ENCODE assay signal across 9 cellular contexts in the genomic region with DNA sequence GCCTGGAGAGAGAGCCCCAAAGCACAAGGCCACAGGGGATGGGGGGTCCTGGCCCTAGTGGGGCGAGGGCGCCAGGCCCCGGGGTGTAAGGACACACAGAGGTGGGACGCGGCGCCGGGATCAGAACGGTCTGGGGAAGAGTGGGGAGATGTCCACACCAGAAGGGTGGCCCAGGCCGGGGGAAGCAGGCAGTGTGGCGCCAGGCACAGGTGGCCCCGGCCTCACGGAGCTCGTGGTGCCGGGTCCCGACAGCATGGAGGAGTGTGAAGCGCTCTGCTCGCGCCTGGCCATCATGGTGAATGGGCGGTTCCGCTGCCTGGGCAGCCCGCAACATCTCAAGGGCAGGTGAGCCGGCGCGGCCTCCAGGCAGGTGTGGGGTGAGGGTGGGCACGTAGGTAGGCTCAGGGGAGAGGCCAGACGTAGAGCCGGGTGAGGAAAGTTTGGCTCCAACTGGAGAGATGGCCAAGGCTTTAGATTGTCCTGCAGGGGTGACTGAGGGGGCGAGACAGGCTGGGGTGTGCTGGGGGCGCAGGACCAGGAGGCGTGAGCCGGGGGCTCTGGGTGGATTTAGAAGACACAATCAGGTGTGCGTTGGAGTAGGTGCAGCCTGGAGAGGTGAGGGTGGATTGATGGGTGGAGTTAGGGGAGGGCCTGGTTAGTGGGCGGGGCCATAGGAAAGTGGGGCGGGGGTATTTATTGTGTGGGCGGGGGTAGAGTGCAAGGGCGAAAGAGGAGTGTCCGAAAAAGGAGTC. TPM values are rescaled to one million over a fixed set of nuclear protein-coding genes. Genes with fewer than 3 reads are reported as not detected.
A peak's percentile ranks its signal among the peaks of the same experiment; 100 is the strongest.
DNase-seq lines count a peak whose midpoint lies in the region; ATAC-seq and TF ChIP-seq lines count a peak whose summit lies in the region.
"Had no signal": no experiment of that assay in that cellular context is flagged by ENCODE, and none has a peak within 500 bp of the region (broad histone marks: within the 10 kb centered on the region; RNA-seq: fewer than 3 reads in every experiment).

No MANE protein-coding gene starts in this region.

- H3K27me3 Mint-ChIP-seq in activated T-helper 1 cell treated with anti-CD3 and anti-CD28 coated beads, Interleukin-12 subunit alpha, Interleukin-12 subunit beta, Interleukin-2, Interleukin-4 antibody, amounts not matched to agents 30 ng/mL and 10 ng/mL and 1 ng/mL, durations not matched to agents 14 hours and 24 hours and 36 hours (ENCODE audit: insufficient read depth): no peaks in the 10 kb centered on the region
- H3K27me3 Mint-ChIP-seq in naive B cell: no peaks in the 10 kb centered on the region
- H3K27me3 Mint-ChIP-seq in natural killer cell (ENCODE audit: low read depth in 2 of 2): no peaks in the 10 kb centered on the region

- H3K36me3 Mint-ChIP-seq in activated T-helper 1 cell treated with anti-CD3 and anti-CD28 coated beads, Interleukin-12 subunit alpha, Interleukin-12 subunit beta, Interleukin-2, Interleukin-4 antibody, amounts not matched to agents 30 ng/mL and 10 ng/mL and 1 ng/mL, durations not matched to agents 14 hours and 24 hours and 36 hours (ENCODE audit: low read depth): peaks cover 6% of the 10 kb centered on the region
- H3K36me3 Mint-ChIP-seq in naive B cell (peaks cover 4 to 6% of the 10 kb centered on the region in 2 donors), natural killer cell (no peaks in the 10 kb centered on the region)

- no peak overlapping the region for H3K9ac ChIP-seq in HUES48 (ENCODE audit: low read depth, low read length)

- H3K4me3 Mint-ChIP-seq in activated T-helper 1 cell treated with anti-CD3 and anti-CD28 coated beads, Interleukin-12 subunit alpha, Interleukin-12 subunit beta, Interleukin-2, Interleukin-4 antibody, amounts not matched to agents 30 ng/mL and 10 ng/mL and 1 ng/mL, durations not matched to agents 14 hours and 24 hours and 36 hours: peak overlapping the region; percentile 22
- H3K4me3 Mint-ChIP-seq in naive B cell (peak overlapping the region in 3 of 8 donors; percentile 32 to 81 (median 61)), natural killer cell (no peak overlapping the region)

- peaks cover 10% of the 10 kb centered on the region; the same call in 1 of the 2 replicates for H3K4me1 ChIP-seq in HUES48 (ENCODE audit: control insufficient read depth, insufficient read depth, low read length)

- intact Hi-C loops in activated T-helper 1 cell treated with anti-CD3 and anti-CD28 coated beads, Interleukin-12 subunit alpha, Interleukin-12 subunit beta, Interleukin-2, Interleukin-4 antibody, amounts not matched to agents 30 ng/mL and 10 ng/mL and 1 ng/mL, durations not matched to agents 14 hours and 24 hours and 36 hours (cut with micrococcal nuclease): loop anchor here (1.0 kb wide), 3 partner anchors 18 to 192 kb away; no protein-coding TSS in a partner anchor
- intact Hi-C loops in natural killer cell (cut with micrococcal nuclease): no loop called here

- peaks cover 21% of the 10 kb centered on the region for H3K27me3 ChIP-seq in HUES48 (ENCODE audit: control insufficient read depth, insufficient read depth, low read length)

- H3K36me3 ChIP-seq in HUES48 (ENCODE audit: control insufficient read depth, insufficient read depth, low read length): no peaks in the 10 kb centered on the region

- no peak overlapping the region for H3K27ac Mint-ChIP-seq in activated T-helper 1 cell treated with anti-CD3 and anti-CD28 coated beads, Interleukin-12 subunit alpha, Interleukin-12 subunit beta, Interleukin-2, Interleukin-4 antibody, amounts not matched to agents 30 ng/mL and 10 ng/mL and 1 ng/mL, durations not matched to agents 14 hours and 24 hours and 36 hours
- peak overlapping the region in 4 of 6 donors; percentile 56 to 82 (median 68) for H3K27ac Mint-ChIP-seq in naive B cell
- H3K27ac Mint-ChIP-seq in natural killer cell: peak overlapping the region in 1 of 2 donors; percentile 81
- H3K27ac Mint-ChIP-seq: nephron had no signal

- H3K4me3 ChIP-seq in HUES48 (ENCODE audit: low read depth, low read length): peak overlapping the region; percentile 49; the same call in 1 of the 2 replicates

- no peak for TF ChIP-seq CTCF in natural killer cell (IDR thresholded peaks at IDR 0.05)

- ATAC-seq in naive B cell (ENCODE audit: low read depth in 2 of 2) (no peak), HG02571 (IDR thresholded peaks at IDR 0.05; ENCODE audit: unreplicated experiment) (no peak), natural killer cell (no peak)

- H3K9me3 ChIP-seq in HUES48 (ENCODE audit: control insufficient read depth, insufficient read depth, low read length): no peaks in the 10 kb centered on the region

- DNase-seq in COLO668 (lab: John Stamatoyannopoulos, UW; ENCODE audit: unreplicated experiment) (peak; percentile 36), naive B cell (no peak), kidney tubule cell (ENCODE audit: low spot score) (no peak), natural killer cell (no peak)
- no peak for DNase-seq in activated T-helper 1 cell treated with anti-CD3 and anti-CD28 coated beads, Interleukin-12 subunit alpha, Interleukin-12 subunit beta, Interleukin-2, Interleukin-4 antibody, amounts not matched to agents 30 ng/mL and 10 ng/mL and 1 ng/mL, durations not matched to agents 14 hours and 24 hours and 36 hours (ENCODE audit: low spot score)

- H3K9me3 Mint-ChIP-seq in activated T-helper 1 cell treated with anti-CD3 and anti-CD28 coated beads, Interleukin-12 subunit alpha, Interleukin-12 subunit beta, Interleukin-2, Interleukin-4 antibody, amounts not matched to agents 30 ng/mL and 10 ng/mL and 1 ng/mL, durations not matched to agents 14 hours and 24 hours and 36 hours: no peaks in the 10 kb centered on the region
- H3K9me3 Mint-ChIP-seq in naive B cell: peaks cover 0 to 9% (median 0%) of the 10 kb centered on the region in 7 donors
- H3K9me3 Mint-ChIP-seq in natural killer cell: no peaks in the 10 kb centered on the region
- H3K9me3 Mint-ChIP-seq: nephron had no signal

- peaks cover 11% of the 10 kb centered on the region for H3K4me1 Mint-ChIP-seq in activated T-helper 1 cell treated with anti-CD3 and anti-CD28 coated beads, Interleukin-12 subunit alpha, Interleukin-12 subunit beta, Interleukin-2, Interleukin-4 antibody, amounts not matched to agents 30 ng/mL and 10 ng/mL and 1 ng/mL, durations not matched to agents 14 hours and 24 hours and 36 hours (ENCODE audit: low read depth)
- H3K4me1 Mint-ChIP-seq in naive B cell (peaks cover 22 to 41% (median 35%) of the 10 kb centered on the region in 3 donors), natural killer cell (peaks cover 15 to 42% of the 10 kb centered on the region in 2 donors)
- H3K4me1 Mint-ChIP-seq: nephron had no signal

- H3K27ac ChIP-seq in HUES48 (ENCODE audit: low read depth, low read length): no peak overlapping the region
- H3K27ac ChIP-seq: VCaP had no signal

RNA-seq across cellular contexts. Expression of gene ARHGAP45, which starts 2.9 kb away (rescaled TPM):
- total RNA-seq in activated T-helper 1 cell treated with anti-CD3 and anti-CD28 coated beads, Interleukin-12 subunit alpha, Interleukin-12 subunit beta, Interleukin-2, Interleukin-4 antibody, amounts not matched to agents 30 ng/mL and 10 ng/mL and 1 ng/mL, durations not matched to agents 14 hours and 24 hours and 36 hours: 201 and 202 TPM in 2 replicates
- polyA plus RNA-seq in naive B cell (ENCODE audit: low read depth in 6 of 6): 100 to 1,000 TPM; 181 to 432 (median 210) TPM
- 100 to 1,000 TPM; 535 to 601 (median 560) TPM for total RNA-seq in natural killer cell

RNA-seq across cellular contexts. Expression of gene ABCA7, which starts 24.2 kb away (rescaled TPM):
- 15.8 and 18.3 TPM in 2 replicates for total RNA-seq in activated T-helper 1 cell treated with anti-CD3 and anti-CD28 coated beads, Interleukin-12 subunit alpha, Interleukin-12 subunit beta, Interleukin-2, Interleukin-4 antibody, amounts not matched to agents 30 ng/mL and 10 ng/mL and 1 ng/mL, durations not matched to agents 14 hours and 24 hours and 36 hours
- 10 to 100 TPM in 4 of 6 donors, 1 to 10 TPM in 2; 9.4 to 22.5 (median 11.1) TPM for polyA plus RNA-seq in naive B cell (ENCODE audit: low read depth in 6 of 6)
- 100 to 1,000 TPM in 2 of 3 donors, 10 to 100 TPM in 1; 73.3 to 149 (median 121) TPM for total RNA-seq in natural killer cell

RNA-seq across cellular contexts. Expression of gene POLR2E, which starts 31.1 kb away (rescaled TPM):
- total RNA-seq in activated T-helper 1 cell treated with anti-CD3 and anti-CD28 coated beads, Interleukin-12 subunit alpha, Interleukin-12 subunit beta, Interleukin-2, Interleukin-4 antibody, amounts not matched to agents 30 ng/mL and 10 ng/mL and 1 ng/mL, durations not matched to agents 14 hours and 24 hours and 36 hours: 265 and 282 TPM in 2 replicates
- polyA plus RNA-seq in naive B cell (ENCODE audit: low read depth in 6 of 6): 100 to 1,000 TPM; 134 to 205 (median 174) TPM
- 100 to 1,000 TPM in 1 of 3 donors, 10 to 100 TPM in 2; 77.3 to 105 (median 91.6) TPM for total RNA-seq in natural killer cell

RNA-seq across cellular contexts. Expression of gene CNN2, which starts 37.7 kb away (rescaled TPM):
- total RNA-seq in activated T-helper 1 cell treated with anti-CD3 and anti-CD28 coated beads, Interleukin-12 subunit alpha, Interleukin-12 subunit beta, Interleukin-2, Interleukin-4 antibody, amounts not matched to agents 30 ng/mL and 10 ng/mL and 1 ng/mL, durations not matched to agents 14 hours and 24 hours and 36 hours: 112 and 114 TPM in 2 replicates
- 100 to 1,000 TPM; 408 to 648 (median 492) TPM for polyA plus RNA-seq in naive B cell (ENCODE audit: low read depth in 6 of 6)
- 100 to 1,000 TPM; 163 to 276 (median 179) TPM for total RNA-seq in natural killer cell

RNA-seq across cellular contexts. Expression of gene GPX4, which starts 39.7 kb away (rescaled TPM):
- total RNA-seq in activated T-helper 1 cell treated with anti-CD3 and anti-CD28 coated beads, Interleukin-12 subunit alpha, Interleukin-12 subunit beta, Interleukin-2, Interleukin-4 antibody, amounts not matched to agents 30 ng/mL and 10 ng/mL and 1 ng/mL, durations not matched to agents 14 hours and 24 hours and 36 hours: 236 and 241 TPM in 2 replicates
- 100 to 1,000 TPM; 235 to 356 (median 314) TPM for polyA plus RNA-seq in naive B cell (ENCODE audit: low read depth in 6 of 6)
- 100 to 1,000 TPM; 108 to 126 (median 121) TPM for total RNA-seq in natural killer cell
